Comparison of ENCODE assay signal across 25 cellular contexts in the genomic region with DNA sequence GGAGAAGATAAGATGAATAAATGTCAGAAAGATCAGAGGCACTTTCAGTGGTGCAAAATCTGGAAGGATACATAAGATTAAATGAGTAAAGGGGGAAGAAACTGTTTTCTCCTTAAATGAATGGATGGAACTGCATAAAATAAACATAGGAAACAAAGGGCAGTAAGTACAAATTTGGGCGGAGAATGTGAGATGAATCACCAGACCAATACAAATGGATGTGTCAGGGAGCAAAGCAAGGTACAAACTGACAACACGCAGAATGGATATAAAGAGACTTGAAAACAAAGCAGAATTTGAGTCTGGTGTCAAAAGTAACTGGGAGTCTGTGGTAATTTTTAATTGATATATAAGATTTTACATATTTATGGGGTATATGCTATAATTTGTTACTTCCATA.
DNase-seq lines count a peak whose midpoint lies in the region; ATAC-seq and TF ChIP-seq lines count a peak whose summit lies in the region.
"Had no signal": no experiment of that assay in that cellular context is flagged by ENCODE, and none has a peak within 500 bp of the region (broad histone marks: within the 10 kb centered on the region; RNA-seq: fewer than 3 reads in every experiment).

No MANE protein-coding gene starts in this region.

- H3K9ac ChIP-seq in mammary epithelial cell (ENCODE audit: insufficient read depth, low read length) = no peak overlapping the region

- WGBS in mammary epithelial cell (ENCODE audit: low coverage, missing lambda C conversion rate) = 47% methylated on average over 2 of the region's 2 CpGs

- H3K4me2 ChIP-seq in mammary epithelial cell (ENCODE audit: insufficient read depth, low read depth, low read length) = no peak overlapping the region

- H3K4me3 Mint-ChIP-seq in nephron progenitor cell = no peak overlapping the region
- H3K4me3 Mint-ChIP-seq: activated naive CD4-positive, alpha-beta T cell treated with anti-CD3 and anti-CD28 coated beads for 36 hours; stimulated activated naive B cell treated with anti-CD40 and anti-IgM and Interleukin-4, amounts not matched to agents 10 μg/mL and 1 μg/mL and 100 μg/mL, for 72 hours had no signal

- H3K27ac Mint-ChIP-seq in nephron progenitor cell = no peak overlapping the region
- H3K27ac Mint-ChIP-seq: activated naive CD4-positive, alpha-beta T cell treated with anti-CD3 and anti-CD28 coated beads for 36 hours; stimulated activated naive B cell treated with anti-CD40 and anti-IgM and Interleukin-4, amounts not matched to agents 10 μg/mL and 1 μg/mL and 100 μg/mL, for 72 hours had no signal

- H3K9me3 ChIP-seq in mammary epithelial cell (replicated peaks; ENCODE audit: insufficient read depth, low read length) = no peaks in the 10 kb centered on the region
- H3K9me3 ChIP-seq: body of pancreas, gastrocnemius medialis, pancreas, thoracic aorta had no signal

- ATAC-seq in foreskin keratinocyte = peak; percentile 61
- ATAC-seq in GM18907 (IDR thresholded peaks at IDR 0.05; ENCODE audit: unreplicated experiment) = no peak
- no peak for ATAC-seq in GM18873 (IDR thresholded peaks at IDR 0.05; ENCODE audit: low FRiP score, unreplicated experiment)
- no peak for ATAC-seq in GM21825 (IDR thresholded peaks at IDR 0.05; ENCODE audit: unreplicated experiment)
- ATAC-seq: body of pancreas; gastrocnemius medialis; pancreas; Right ventricle myocardium inferior; stimulated activated naive B cell treated with anti-CD40 and anti-IgM and Interleukin-4, amounts not matched to agents 10 μg/mL and 1 μg/mL and 100 μg/mL, for 72 hours had no signal

- H3K4me1 ChIP-seq in mammary epithelial cell (ENCODE audit: insufficient read depth, low read length) = no peaks in the 10 kb centered on the region
- H3K4me1 ChIP-seq in foreskin keratinocyte = peaks cover 5% of the 10 kb centered on the region
- H3K4me1 ChIP-seq: body of pancreas, pancreas had no signal

- H3K36me3 ChIP-seq in mammary epithelial cell (ENCODE audit: insufficient read depth, low read length) = no peaks in the 10 kb centered on the region
- H3K36me3 ChIP-seq: gastrocnemius medialis, pancreas, thoracic aorta had no signal

- no peaks in the 10 kb centered on the region for H3K27me3 ChIP-seq in mammary epithelial cell (ENCODE audit: insufficient read depth, low read length)
- H3K27me3 ChIP-seq in foreskin keratinocyte = no peaks in the 10 kb centered on the region
- H3K27me3 ChIP-seq: body of pancreas, gastrocnemius medialis, pancreas had no signal

- H3K4me3 ChIP-seq in mammary epithelial cell (replicated peaks in 1 of 3; ENCODE audit: insufficient read depth in 1 of 3, low read depth in 2 of 3, low read length in 3 of 3) = no peak overlapping the region
- H3K4me3 ChIP-seq: body of pancreas, coronary artery, gastrocnemius medialis, pancreas, thoracic aorta had no signal

- H3K27ac ChIP-seq in mammary epithelial cell (ENCODE audit: insufficient read depth, low read depth, low read length) (no peak overlapping the region), foreskin keratinocyte (no peak overlapping the region)
- H3K27ac ChIP-seq: body of pancreas, C4-2B, coronary artery, gastrocnemius medialis, pancreas, thoracic aorta had no signal

- no peaks in the 10 kb centered on the region for H3K36me3 Mint-ChIP-seq in nephron progenitor cell (ENCODE audit: low read depth)
- H3K36me3 Mint-ChIP-seq: stimulated activated naive B cell treated with anti-CD40 and anti-IgM and Interleukin-4, amounts not matched to agents 10 μg/mL and 1 μg/mL and 100 μg/mL, for 72 hours had no signal

- no peaks in the 10 kb centered on the region for H3K27me3 Mint-ChIP-seq in nephron progenitor cell (ENCODE audit: low read depth, poor library complexity)
- H3K27me3 Mint-ChIP-seq: stimulated activated naive B cell treated with anti-CD40 and anti-IgM and Interleukin-4, amounts not matched to agents 10 μg/mL and 1 μg/mL and 100 μg/mL, for 72 hours had no signal

- dilution Hi-C loops in mammary epithelial cell (cut with HindIII; ENCODE audit: low sequenced_read_pairs) = no loop called here

- CTCF ChIA-PET in mammary epithelial cell (lab: Charles Lee; ENCODE audit: low non-redundant PET) = no interaction called here

- no peaks in the 10 kb centered on the region for H3K79me2 ChIP-seq in mammary epithelial cell (ENCODE audit: insufficient read depth, low read length)

- intact Hi-C loops in mammary epithelial cell (cut with micrococcal nuclease) = no loop called here

- H3K4me1 Mint-ChIP-seq in nephron progenitor cell = peaks cover 14% of the 10 kb centered on the region
- H3K4me1 Mint-ChIP-seq: stimulated activated naive B cell treated with anti-CD40 and anti-IgM and Interleukin-4, amounts not matched to agents 10 μg/mL and 1 μg/mL and 100 μg/mL, for 72 hours had no signal

- in situ Hi-C loops in mammary epithelial cell (cut with MboI; ENCODE audit: low sequenced_read_pairs in 2 of 2) = no loop called here

- BruUV-seq in mammary epithelial cell (replicated peaks; lab: Mats Ljungman, UMichigan) = no TSS peak

- no peaks in the 10 kb centered on the region for H3K9me3 Mint-ChIP-seq in nephron progenitor cell

- no peak for TF ChIP-seq CTCF in mammary epithelial cell (conservative IDR thresholded peaks at IDR 0.05 in 1 of 2, IDR thresholded peaks at IDR 0.05 in 1 of 2; ENCODE audit: extremely low read depth in 1 of 2, insufficient read depth in 1 of 2, low read depth in 1 of 2, low read length in 2 of 2)
- TF ChIP-seq CTCF in foreskin keratinocyte (conservative IDR thresholded peaks at IDR 0.05) = no peak
- TF ChIP-seq CTCF in nephron progenitor cell (IDR thresholded peaks at IDR 0.05) = no peak

- no peak overlapping the region for H2AFZ ChIP-seq in mammary epithelial cell (ENCODE audit: low read depth, low read length)

- DNase-seq in AG20443 (ENCODE audit: low spot score) (peak; percentile 10), M059J (ENCODE audit: low read depth) (peak; percentile 29), mammary epithelial cell (peak; percentile 1), foreskin keratinocyte (peak in 1 of 2 donors; percentile 32), nephron progenitor cell (no peak)
- DNase-seq: ACHN; activated CD4-positive, alpha-beta T cell treated with anti-CD3 and anti-CD28 coated beads for 1 hour; activated naive CD4-positive, alpha-beta T cell treated with anti-CD3 and anti-CD28 coated beads for 36 hours; activated T-cell treated with anti-CD3 and anti-CD28 coated beads, Interleukin-2, amount 50 U/mL, for 48 hours; body of pancreas; gastrocnemius medialis; GF-D8; Kasumi-1; kidney; NCI-H510A treated with DMSO at 0.1 percent for 48 hours; pancreas; stimulated activated CD4-positive, alpha-beta T cell treated with anti-CD3 and anti-CD28 coated beads, Interleukin-1b, Interleukin-23, amount 100 ng/mL, for 48 hours; stimulated activated naive B cell treated with anti-CD40 and anti-IgM and Interleukin-4, amounts not matched to agents 10 μg/mL and 1 μg/mL and 100 μg/mL, for 72 hours had no signal

- H4K20me1 ChIP-seq in mammary epithelial cell (ENCODE audit: insufficient read depth, low read length) = no peaks in the 10 kb centered on the region
